In the genomic region with DNA sequence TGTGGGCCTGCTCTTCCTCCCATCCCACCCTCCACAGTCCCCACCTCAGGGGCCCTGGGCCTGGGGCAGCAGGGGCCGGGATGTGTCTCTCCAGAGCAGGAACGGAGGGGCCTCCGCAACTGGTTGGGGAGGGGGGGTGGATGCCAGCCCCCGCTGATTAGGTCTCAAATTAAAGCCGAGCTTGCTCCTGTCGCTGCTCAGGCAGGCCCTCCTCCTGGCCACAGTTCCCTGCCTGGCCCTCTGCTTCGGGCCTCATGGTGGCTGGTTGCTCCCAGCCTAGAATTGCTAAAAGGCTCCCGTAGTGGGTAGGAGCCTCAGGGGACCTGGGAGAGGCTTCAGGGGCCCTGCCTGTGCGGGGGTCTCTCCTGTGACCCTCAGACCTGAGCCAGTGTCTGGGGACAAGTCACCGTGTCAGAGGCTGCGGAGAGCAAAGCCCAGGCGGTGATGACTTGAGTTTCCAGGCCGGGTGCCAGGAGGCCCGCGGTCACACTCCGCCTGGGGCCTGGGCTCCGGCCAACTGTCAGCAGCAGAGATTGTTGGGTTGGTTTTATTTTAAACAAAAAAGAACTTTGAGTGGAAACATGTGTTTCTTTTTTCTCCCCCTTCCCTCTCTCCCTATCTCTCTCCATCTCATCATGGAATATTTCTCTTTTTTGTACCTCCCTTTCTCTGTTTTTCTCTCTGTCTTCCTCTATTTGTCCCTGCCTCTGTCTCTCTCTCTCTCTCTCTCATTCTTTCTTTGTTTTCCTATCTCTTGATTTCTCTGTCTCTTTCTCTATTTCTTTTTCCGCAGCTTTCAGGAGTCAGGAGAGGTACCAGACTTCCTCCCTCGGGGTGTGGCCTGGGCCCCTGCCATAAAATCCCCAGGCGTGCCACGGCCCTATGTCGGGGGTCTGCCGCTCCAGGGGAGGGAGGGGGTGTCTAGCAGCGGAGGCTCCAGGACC, we compare ENCODE assay signal across 8 cellular contexts. TPM values are rescaled to one million over a fixed set of nuclear protein-coding genes. Genes with fewer than 3 reads are reported as not detected.
DNase-seq lines count a peak whose midpoint lies in the region; ATAC-seq and TF ChIP-seq lines count a peak whose summit lies in the region.

No MANE protein-coding gene starts in this region.

- in situ Hi-C loops in transverse colon (cut with MboI; ENCODE audit: low pct_ligation_motif_present in 1 of 4, low pct_unique_long_range_greater_than_20kb in 1 of 4, low sequenced_read_pairs in 3 of 4) = no loop called here

- WGBS in transverse colon (ENCODE audit: low coverage in 1 of 2), 2 donors = 18 to 20% methylated on average over 2 to 20 of the region's 24 CpGs

- POLR2A ChIA-PET in AG04449 (lab: Yijun Ruan, JAX) = interaction anchor here (0.9 kb wide), 2 partner anchors 19 to 30 kb away, joined by 3 to 4 read pairs; no protein-coding TSS in a partner anchor

- no peak overlapping the region; the same call in 1 of the 2 replicates for H3K4me3 ChIP-seq in AG04449 (ENCODE audit: low read depth, low read length)
- peak overlapping the region; percentile 15 for H3K4me3 ChIP-seq in coronary artery
- H3K4me3 ChIP-seq in lower lobe of right lung = no peak overlapping the region
- H3K4me3 ChIP-seq in transverse colon = no peak overlapping the region

- no peak for TF ChIP-seq POLR2A in transverse colon (IDR thresholded peaks at IDR 0.05)

- TF ChIP-seq EP300 in transverse colon (IDR thresholded peaks at IDR 0.05; ENCODE audit: low read depth) = no peak

- no peaks in the 10 kb centered on the region for H3K36me3 ChIP-seq in lower lobe of right lung
- no peaks in the 10 kb centered on the region for H3K36me3 ChIP-seq in transverse colon

- H3K4me1 ChIP-seq in lower lobe of right lung (peaks cover 68% of the 10 kb centered on the region), transverse colon (peaks cover 37 to 79% (median 61%) of the 10 kb centered on the region in 4 donors)

- CTCF ChIA-PET in AG04449 (lab: Yijun Ruan, JAX) = interaction anchor here (1.0 to 3.5 kb wide), 6 partner anchors 9 to 102 kb away, joined by 3 to 47 read pairs (median 4); partner anchors contain the start of gene FAM131C

- H3K27ac ChIP-seq in coronary artery = peak overlapping the region; percentile 78 to 93
- H3K27ac ChIP-seq in lower lobe of right lung = peak overlapping the region; percentile 79
- H3K27ac ChIP-seq in transverse colon = peak overlapping the region; percentile 81 to 90 (median 85)

- peak; percentile 45 for DNase-seq in AG04449 (ENCODE audit: low read depth, low spot score)
- peak; percentile 49 for DNase-seq in NCI-H1105 treated with DMSO at 0.1 percent for 48 hours (lab: John Stamatoyannopoulos, UW)
- DNase-seq in coronary artery (ENCODE audit: low spot score) = peak; percentile 92
- peak; percentile 86 for DNase-seq in lower lobe of right lung
- DNase-seq in transverse colon = peak; percentile 86
- no peak for DNase-seq in NCI-H146 (lab: John Stamatoyannopoulos, UW)
- DNase-seq in NCI-H2227 (lab: John Stamatoyannopoulos, UW; ENCODE audit: unreplicated experiment) = no peak
- no peak for DNase-seq in NCI-H1930 (lab: John Stamatoyannopoulos, UW)

- no peaks in the 10 kb centered on the region for H3K27me3 ChIP-seq in lower lobe of right lung (ENCODE audit: low read depth)
- no peaks in the 10 kb centered on the region for H3K27me3 ChIP-seq in transverse colon

- ATAC-seq in lower lobe of right lung = peak; percentile 67 to 76

- TF ChIP-seq CTCF in AG04449 (IDR thresholded peaks at IDR 0.05; ENCODE audit: insufficient read depth, low read length, missing control alignments) = no peak
- no peak for TF ChIP-seq CTCF in coronary artery (IDR thresholded peaks at IDR 0.05)
- no peak for TF ChIP-seq CTCF in lower lobe of right lung (IDR thresholded peaks at IDR 0.05)
- TF ChIP-seq CTCF in transverse colon (IDR thresholded peaks at IDR 0.05) = no peak

- H3K9me3 ChIP-seq in lower lobe of right lung (no peaks in the 10 kb centered on the region), transverse colon (no peaks in the 10 kb centered on the region)

- intact Hi-C loops in lower lobe of right lung (cut with DNase I) = no loop called here
- intact Hi-C loops in transverse colon (cut with DNase I; ENCODE audit: low total_unique reads) = no loop called here

RNA-seq across cellular contexts. Expression of gene EPHA2, which starts 20.0 kb away (rescaled TPM):
- total RNA-seq in lower lobe of right lung (20.4 TPM), transverse colon (10 to 100 TPM in 3 of 4 donors, 1 to 10 TPM in 1; 2.6 to 68.8 (median 30.5) TPM)

RNA-seq across cellular contexts. Expression of gene ARHGEF19, which starts 36.6 kb away (rescaled TPM):
- total RNA-seq in lower lobe of right lung (15.6 TPM), transverse colon (10 to 100 TPM in 2 of 4 donors, 1 to 10 TPM in 2; 5.7 to 46.8 (median 10.8) TPM)

Comparison
In these comparisons a context has a peak if more than half of its experiments do, and no peak if none do; other contexts are left out.
1. DNase-seq: peak in AG04449 (single experiment), NCI-H1105 treated with DMSO at 0.1 percent for 48 hours (single experiment), coronary artery (single experiment), lower lobe of right lung (single experiment) and transverse colon (single experiment); none in NCI-H146 (single experiment), NCI-H2227 (single experiment) and NCI-H1930 (0 of 2).
2. Peak in every context shown above with its lines, with median percentiles within 50 percentile points of each other: H3K27ac ChIP-seq.